28 cellular contexts compared by ENCODE assay signal in the genomic region with DNA sequence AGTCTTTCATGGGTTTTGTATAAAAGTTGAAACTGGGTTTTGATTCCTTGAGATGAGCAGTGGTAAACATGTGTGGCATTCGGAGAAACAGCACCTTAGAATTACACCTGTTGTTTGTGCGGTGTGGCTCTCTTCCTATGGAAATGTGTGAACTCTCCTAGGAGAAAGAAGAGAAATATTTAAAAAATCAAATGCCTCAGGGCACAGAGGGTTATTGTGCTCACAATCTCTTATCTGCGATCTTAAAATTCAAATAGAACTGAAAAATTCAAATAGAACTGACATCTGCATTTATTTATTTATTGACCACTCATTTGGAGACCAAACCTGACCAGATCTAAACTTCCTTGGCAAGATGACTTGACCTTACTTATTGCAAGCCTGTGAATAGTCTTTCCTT. TPM values are rescaled to one million over a fixed set of nuclear protein-coding genes. Genes with fewer than 3 reads are reported as not detected.
"Had no signal": no experiment of that assay in that cellular context is flagged by ENCODE, and none has a peak within 500 bp of the region (broad histone marks: within the 10 kb centered on the region; RNA-seq: fewer than 3 reads in every experiment).

No MANE protein-coding gene starts in this region.

- FAIRE-seq: islet of Langerhans had no signal

- H3K4me1 Mint-ChIP-seq: endodermal cell; naive thymus-derived CD8-positive, alpha-beta T cell; stimulated activated effector memory CD8-positive, alpha-beta T cell treated with anti-CD3 and anti-CD28 coated beads, Interleukin-12 subunit alpha, Interleukin-12 subunit beta, amount 100 ng/mL, for 72 hours had no signal

- H3K27ac ChIP-seq: colonic mucosa, epithelial cell of prostate, foreskin keratinocyte, gastroesophageal sphincter, heart left ventricle, hepatocyte, left lung, ovary, psoas muscle, sigmoid colon, skin epidermis, testis, tibial artery had no signal

- H3K36me3 ChIP-seq: colonic mucosa, gastroesophageal sphincter, heart left ventricle, left lung, ovary, sigmoid colon, tibial artery had no signal

- H3K9me3 ChIP-seq: colonic mucosa, gastroesophageal sphincter, left lung, ovary, psoas muscle, sigmoid colon, testis, tibial artery had no signal

- H3K27me3 Mint-ChIP-seq: type B pancreatic cell had no signal

- DNase-seq: colonic mucosa; effector CD8-positive, alpha-beta T cell; endodermal cell; foreskin keratinocyte; heart left ventricle; left cardiac atrium; left lung; mesendoderm; naive thymus-derived CD8-positive, alpha-beta T cell; nephron progenitor cell; ovary; psoas muscle; right cardiac atrium; sigmoid colon; stimulated activated CD4-positive, alpha-beta T cell treated with anti-CD3 and anti-CD28 coated beads, Interleukin-15, amount 100 ng/mL, for 24 hours; stimulated activated CD4-positive, alpha-beta T cell treated with anti-CD3 and anti-CD28 coated beads, Interleukin-2, amount 100 ng/mL, for 48 hours; stimulated activated naive CD8-positive, alpha-beta T cell treated with anti-CD3 and anti-CD28 coated beads, Interleukin-15, Interleukin-2, amounts not matched to agents 100 U/mL and 50 U/mL, for 24 hours; testis; tibial artery had no signal

- H3K4me2 ChIP-seq: hepatocyte had no signal

- H2AFZ ChIP-seq: hepatocyte had no signal

- H3K79me2 ChIP-seq: hepatocyte had no signal

- H3K4me3 Mint-ChIP-seq: dendritic cell treated with granulocyte-macrophage colony-stimulating factor and Interleukin-4, amounts not matched to agents 40 ng/mL and 50 ng/mL, for 4 days; endodermal cell; naive thymus-derived CD8-positive, alpha-beta T cell; nephron progenitor cell; stimulated activated effector memory CD8-positive, alpha-beta T cell treated with anti-CD3 and anti-CD28 coated beads, Interleukin-12 subunit alpha, Interleukin-12 subunit beta, amount 100 ng/mL, for 72 hours; type B pancreatic cell had no signal

- H3K27me3 ChIP-seq: colonic mucosa, foreskin keratinocyte, gastroesophageal sphincter, heart left ventricle, hepatocyte, left lung, ovary, sigmoid colon, testis, tibial artery had no signal

- H3K36me3 Mint-ChIP-seq: naive thymus-derived CD8-positive, alpha-beta T cell; stimulated activated effector memory CD8-positive, alpha-beta T cell treated with anti-CD3 and anti-CD28 coated beads, Interleukin-12 subunit alpha, Interleukin-12 subunit beta, amount 100 ng/mL, for 72 hours; type B pancreatic cell had no signal

- H3K27ac Mint-ChIP-seq: dendritic cell treated with granulocyte-macrophage colony-stimulating factor and Interleukin-4, amounts not matched to agents 40 ng/mL and 50 ng/mL, for 4 days; endodermal cell; naive thymus-derived CD8-positive, alpha-beta T cell; nephron progenitor cell; stimulated activated effector memory CD8-positive, alpha-beta T cell treated with anti-CD3 and anti-CD28 coated beads, Interleukin-12 subunit alpha, Interleukin-12 subunit beta, amount 100 ng/mL, for 72 hours; type B pancreatic cell had no signal

- H3K4me1 ChIP-seq: colonic mucosa, gastroesophageal sphincter, left lung, psoas muscle, testis, tibial artery had no signal

- H3K4me3 ChIP-seq: colonic mucosa, gastroesophageal sphincter, heart left ventricle, hepatocyte, left lung, ovary, psoas muscle, sigmoid colon, skin epidermis, testis, tibial artery had no signal

- H3K9me3 Mint-ChIP-seq: dendritic cell treated with granulocyte-macrophage colony-stimulating factor and Interleukin-4, amounts not matched to agents 40 ng/mL and 50 ng/mL, for 4 days; endodermal cell; naive thymus-derived CD8-positive, alpha-beta T cell; stimulated activated effector memory CD8-positive, alpha-beta T cell treated with anti-CD3 and anti-CD28 coated beads, Interleukin-12 subunit alpha, Interleukin-12 subunit beta, amount 100 ng/mL, for 72 hours; type B pancreatic cell had no signal

- ATAC-seq: esophagus mucosa; gastroesophageal sphincter; heart left ventricle; left cardiac atrium; left lung; naive thymus-derived CD8-positive, alpha-beta T cell; psoas muscle; right cardiac atrium; stimulated activated effector memory CD8-positive, alpha-beta T cell treated with anti-CD3 and anti-CD28 coated beads, Interleukin-12 subunit alpha, Interleukin-12 subunit beta, amount 100 ng/mL, for 72 hours; stimulated activated naive CD8-positive, alpha-beta T cell treated with anti-CD3 and anti-CD28 coated beads, Interleukin-15, Interleukin-2, amounts not matched to agents 100 U/mL and 50 U/mL, for 24 hours had no signal

RNA-seq across cellular contexts. Expression of a gene that starts 18.2 kb away (rescaled TPM):
- polyA plus RNA-seq: naive thymus-derived CD8-positive, alpha-beta T cell had no signal
